11 cellular contexts compared by ENCODE assay signal in genomic region chr7:106774768-106775551, GRCh38.
DNase-seq lines count a peak whose midpoint lies in the region; ATAC-seq and TF ChIP-seq lines count a peak whose summit lies in the region.
"Had no signal": no experiment of that assay in that cellular context is flagged by ENCODE, and none has a peak within 500 bp of the region (broad histone marks: within the 10 kb centered on the region; RNA-seq: fewer than 3 reads in every experiment).

No MANE protein-coding gene starts in this region.

- H3K4me1 ChIP-seq in endodermal cell (ENCODE audit: control insufficient read depth, insufficient read depth, low read length) (peaks cover 10% of the 10 kb centered on the region), aorta (ENCODE audit: control insufficient read depth in 1 of 2, insufficient read depth in 2 of 2, low read length in 2 of 2) (no peaks in the 10 kb centered on the region)

- no peaks in the 10 kb centered on the region for H3K36me3 ChIP-seq in endodermal cell (ENCODE audit: control insufficient read depth, insufficient read depth, low read length)
- no peaks in the 10 kb centered on the region for H3K36me3 ChIP-seq in aorta (ENCODE audit: control insufficient read depth in 1 of 2, insufficient read depth in 2 of 2, low read length in 1 of 2)
- H3K36me3 ChIP-seq: cardiac muscle cell had no signal

- peaks cover 4% of the 10 kb centered on the region for H3K36me3 Mint-ChIP-seq in T-helper 17 cell (ENCODE audit: low read depth)
- no peaks in the 10 kb centered on the region for H3K36me3 Mint-ChIP-seq in endodermal cell (ENCODE audit: low read depth)

- ATAC-seq in T-helper 17 cell (peak; percentile 25), aorta (ENCODE audit: low FRiP score) (no peak)
- ATAC-seq: Right ventricle myocardium inferior had no signal

- 88 to 95% methylated on average over 7 to 12 of the region's 12 CpGs for WGBS in endodermal cell (ENCODE audit: insufficient coverage in 1 of 2, insufficient read length in 1 of 2), 2 experiments
- 77 to 81% methylated on average over 12 of the region's 12 CpGs for whole genome bisulfite sequencing in aorta, 2 donors

- H3K27ac Mint-ChIP-seq in T-helper 17 cell: no peak overlapping the region
- H3K27ac Mint-ChIP-seq in endodermal cell: no peak overlapping the region

- H3K4me3 ChIP-seq in endodermal cell (ENCODE audit: low read length): peak overlapping the region; percentile 32
- no peak overlapping the region for H3K4me3 ChIP-seq in aorta (ENCODE audit: low read length in 2 of 2)
- H3K4me3 ChIP-seq: cardiac muscle cell had no signal

- H3K27me3 Mint-ChIP-seq in T-helper 17 cell (peaks cover 10% of the 10 kb centered on the region), endodermal cell (ENCODE audit: insufficient read depth) (peaks cover 3% of the 10 kb centered on the region)

- H3K9me3 ChIP-seq in T-helper 17 cell (ENCODE audit: control insufficient read depth, low read length, poor library complexity, severe bottlenecking) (no peaks in the 10 kb centered on the region), endodermal cell (ENCODE audit: control insufficient read depth, low read length) (peaks cover 6% of the 10 kb centered on the region), aorta (ENCODE audit: control insufficient read depth, low read length) (no peaks in the 10 kb centered on the region)

- H3K27ac ChIP-seq in endodermal cell (ENCODE audit: low read depth, low read length) (no peak overlapping the region), aorta (ENCODE audit: low read depth in 1 of 2, low read length in 2 of 2) (no peak overlapping the region)
- H3K27ac ChIP-seq: 22Rv1, cardiac muscle cell had no signal

- no peak overlapping the region for H3K9ac ChIP-seq in endodermal cell (ENCODE audit: extremely low read depth, low read length, poor library complexity, severe bottlenecking)

- no peaks in the 10 kb centered on the region for H3K9me3 Mint-ChIP-seq in endodermal cell

- peak; percentile 64 for DNase-seq in NCI-H2227 (lab: John Stamatoyannopoulos, UW; ENCODE audit: unreplicated experiment)
- no peak for DNase-seq in NCI-H2227 treated with DMSO at 0.1 percent for 48 hours (lab: John Stamatoyannopoulos, UW)
- DNase-seq in T-helper 17 cell: no peak
- peak; percentile 57 for DNase-seq in endodermal cell
- DNase-seq in stimulated activated CD8-positive, alpha-beta memory T cell treated with anti-CD3 and anti-CD28 coated beads, Interleukin-15, amount 100 ng/mL, for 48 hours (ENCODE audit: low read depth in 2 of 2): peak; percentile 20 to 40
- DNase-seq in activated gamma-delta T cell (lab: John Stamatoyannopoulos, UW): no peak
- no peak for DNase-seq in NCI-H446 (lab: John Stamatoyannopoulos, UW)
- DNase-seq in aorta: no peak

- H3K4me3 Mint-ChIP-seq in T-helper 17 cell (no peak overlapping the region), endodermal cell (no peak overlapping the region)

- H3K4me1 Mint-ChIP-seq in T-helper 17 cell (peaks cover 2% of the 10 kb centered on the region), endodermal cell (peaks cover 4% of the 10 kb centered on the region)

- intact Hi-C loops in aorta (cut with DNase I): no loop called here

- no peaks in the 10 kb centered on the region for H3K27me3 ChIP-seq in endodermal cell (ENCODE audit: control insufficient read depth, insufficient read depth, low read length, poor library complexity, severe bottlenecking)
- no peaks in the 10 kb centered on the region for H3K27me3 ChIP-seq in aorta (ENCODE audit: control insufficient read depth in 1 of 2, insufficient read depth in 2 of 2, low read length in 1 of 2)
- H3K27me3 ChIP-seq: cardiac muscle cell had no signal

- no peak for TF ChIP-seq CTCF in endodermal cell (conservative IDR thresholded peaks at IDR 0.05)

Comparison
In these comparisons a context has a peak if more than half of its experiments do, and no peak if none do; other contexts are left out.
1. DNase-seq: peak in NCI-H2227 (single experiment), endodermal cell (single experiment) and stimulated activated CD8-positive, alpha-beta memory T cell treated with anti-CD3 and anti-CD28 coated beads, Interleukin-15, amount 100 ng/mL, for 48 hours (2 of 2); none in NCI-H2227 treated with DMSO at 0.1 percent for 48 hours (single experiment), T-helper 17 cell (0 of 3), activated gamma-delta T cell (single experiment), NCI-H446 (0 of 2) and aorta (0 of 2).